8 cellular contexts compared by ENCODE assay signal in genomic region chr9:97411440-97411788, GRCh38. TPM values are rescaled to one million over a fixed set of nuclear protein-coding genes. Genes with fewer than 3 reads are reported as not detected.
DNase-seq lines count a peak whose midpoint lies in the region; ATAC-seq and TF ChIP-seq lines count a peak whose summit lies in the region.

No MANE protein-coding gene starts in this region.

- peaks cover 56% of the 10 kb centered on the region for H3K27me3 ChIP-seq in HUES6 (ENCODE audit: control insufficient read depth, insufficient read depth, low read length)
- H3K27me3 ChIP-seq in ectodermal cell (ENCODE audit: control insufficient read depth, insufficient read depth, low read length, poor library complexity, severe bottlenecking), result peaks cover 48% of the 10 kb centered on the region
- no peaks in the 10 kb centered on the region for H3K27me3 ChIP-seq in parathyroid adenoma (ENCODE audit: control insufficient read depth, insufficient read depth, low read length)

- peak overlapping the region; percentile 70 for H2AFZ ChIP-seq in parathyroid adenoma

- H3K4me1 ChIP-seq in HUES6 (ENCODE audit: control insufficient read depth, insufficient read depth, low read length) (no peaks in the 10 kb centered on the region), ectodermal cell (ENCODE audit: control insufficient read depth, insufficient read depth, low read length) (no peaks in the 10 kb centered on the region), parathyroid adenoma (peaks cover 7% of the 10 kb centered on the region)

- DNase-seq in cerebellar nuclear complex (lab: John Stamatoyannopoulos, UW), result no peak
- no peak for DNase-seq in germinal center (ENCODE audit: low spot score)
- DNase-seq in inferior parietal cortex (ENCODE audit: extremely low spot score), result no peak
- DNase-seq in HPDE6-E6E7 (ENCODE audit: extremely low spot score), result no peak

- WGBS in ectodermal cell, 2 experiments, result 49 to 52% methylated on average over 3 of the region's 3 CpGs

- H3K27ac ChIP-seq in HUES6 (ENCODE audit: low read depth, low read length) (no peak overlapping the region), ectodermal cell (ENCODE audit: insufficient read depth, low read depth, low read length, poor library complexity, severe bottlenecking) (no peak overlapping the region), parathyroid adenoma (no peak overlapping the region)

- no peak for TF ChIP-seq CTCF in parathyroid adenoma (IDR thresholded peaks at IDR 0.05)

- H3K9me3 ChIP-seq in HUES6 (ENCODE audit: control insufficient read depth, insufficient read depth, low read depth, low read length) (no peaks in the 10 kb centered on the region), ectodermal cell (ENCODE audit: control insufficient read depth, low read length) (no peaks in the 10 kb centered on the region), parathyroid adenoma (ENCODE audit: control insufficient read depth, low read length) (no peaks in the 10 kb centered on the region)

- peak overlapping the region; percentile 66 for H3K4me3 ChIP-seq in HUES6 (ENCODE audit: low read depth, low read length)
- peak overlapping the region; percentile 60 for H3K4me3 ChIP-seq in ectodermal cell (ENCODE audit: insufficient read depth, low read depth, low read length)
- peak overlapping the region; percentile 35 for H3K4me3 ChIP-seq in parathyroid adenoma (ENCODE audit: low read depth, low read length)

- H3K36me3 ChIP-seq in HUES6 (ENCODE audit: control insufficient read depth, insufficient read depth, low read length) (no peaks in the 10 kb centered on the region), ectodermal cell (ENCODE audit: control insufficient read depth, insufficient read depth, low read length) (no peaks in the 10 kb centered on the region), parathyroid adenoma (ENCODE audit: control insufficient read depth, insufficient read depth, low read length) (no peaks in the 10 kb centered on the region)

- peak overlapping the region; percentile 62 for H3K4me2 ChIP-seq in parathyroid adenoma (ENCODE audit: low read length)

- ATAC-seq in GM18511 (IDR thresholded peaks at IDR 0.05; ENCODE audit: unreplicated experiment), result peak; percentile 5

- H3K79me2 ChIP-seq in parathyroid adenoma, result no peaks in the 10 kb centered on the region

- no peak overlapping the region for H3K9ac ChIP-seq in HUES6 (ENCODE audit: low read length)
- H3K9ac ChIP-seq in parathyroid adenoma, result no peak overlapping the region

RNA-seq across cellular contexts. Expression of gene TDRD7, which starts 0.5 kb away (rescaled TPM):
- polyA plus RNA-seq in ectodermal cell (2013, experiment 1 of 4), result 2.5 TPM
- polyA plus RNA-seq in ectodermal cell (2013, experiment 2 of 4), result 4.0 TPM
- 3.0 TPM for polyA plus RNA-seq in ectodermal cell (2013, experiment 3 of 4)
- 4.1 TPM for polyA plus RNA-seq in ectodermal cell (2013, experiment 4 of 4)
